Comparison of ENCODE assay signal across 29 cellular contexts in genomic region chr2:148173168-148173567, GRCh38.
"Had no signal": no experiment of that assay in that cellular context is flagged by ENCODE, and none has a peak within 500 bp of the region (broad histone marks: within the 10 kb centered on the region; RNA-seq: fewer than 3 reads in every experiment).

No MANE protein-coding gene starts in this region.

- H3K9me3 Mint-ChIP-seq: activated CD4-positive, alpha-beta memory T cell treated with anti-CD3 and anti-CD28 coated beads, Interleukin-2, amount 10 ng/mL, durations not matched to agents 7 days and 5 days; activated naive CD4-positive, alpha-beta T cell treated with anti-CD3 and anti-CD28 coated beads, Interleukin-2, amount 50 U/mL, for 24 hours; activated T-helper 2 cell treated with anti-CD3 and anti-CD28 coated beads, Interferon-gamma antibody, Interleukin-2, Interleukin-4, amounts not matched to agents 10 μg/mL and 5 μg/mL and 100 μg/mL, durations not matched to agents 14 hours and 24 hours and 36 hours; effector memory CD8-positive, alpha-beta T cell had no signal

- H3K36me3 ChIP-seq: adrenal gland, gastrocnemius medialis had no signal

- ATAC-seq: activated naive CD8-positive, alpha-beta T cell treated with anti-CD3 and anti-CD28 coated beads, Interleukin-2, amount 50 U/mL, for 24 hours; activated T-cell treated with anti-CD3 and anti-CD28 coated beads, Interleukin-2, amount 50 U/mL, for 4 hours; body of pancreas; effector memory CD8-positive, alpha-beta T cell; foreskin keratinocyte; gastrocnemius medialis had no signal

- H3K27ac Mint-ChIP-seq: activated CD4-positive, alpha-beta memory T cell treated with anti-CD3 and anti-CD28 coated beads, Interleukin-2, amount 10 ng/mL, durations not matched to agents 7 days and 5 days; activated CD4-positive, alpha-beta T cell treated with anti-CD3 and anti-CD28 coated beads, Interleukin-2, amount 10 ng/mL, durations not matched to agents 7 days and 5 days; activated naive CD4-positive, alpha-beta T cell treated with anti-CD3 and anti-CD28 coated beads for 36 hours; activated naive CD4-positive, alpha-beta T cell treated with anti-CD3 and anti-CD28 coated beads, Interleukin-2, amount 50 U/mL, for 24 hours; activated naive CD8-positive, alpha-beta T cell treated with anti-CD3 and anti-CD28 coated beads for 36 hours; activated naive CD8-positive, alpha-beta T cell treated with anti-CD3 and anti-CD28 coated beads, Interleukin-2, amount 50 U/mL, for 24 hours; activated T-helper 2 cell treated with anti-CD3 and anti-CD28 coated beads, Interferon-gamma antibody, Interleukin-2, Interleukin-4, amounts not matched to agents 10 μg/mL and 5 μg/mL and 100 μg/mL, durations not matched to agents 14 hours and 24 hours and 36 hours; effector memory CD8-positive, alpha-beta T cell had no signal

- H3K27me3 ChIP-seq: adrenal gland, body of pancreas, esophagus muscularis mucosa, foreskin keratinocyte, gastrocnemius medialis had no signal

- H3K4me3 ChIP-seq: adrenal gland, body of pancreas, esophagus muscularis mucosa, gastrocnemius medialis had no signal

- DNase-seq: activated CD4-positive, alpha-beta memory T cell treated with anti-CD3 and anti-CD28 coated beads, Interleukin-2, amount 10 ng/mL, durations not matched to agents 7 days and 5 days; activated CD4-positive, alpha-beta T cell treated with anti-CD3 and anti-CD28 coated beads for 1 hour; activated CD4-positive, alpha-beta T cell treated with anti-CD3 and anti-CD28 coated beads for 4 hours; activated CD4-positive, alpha-beta T cell treated with anti-CD3 and anti-CD28 coated beads, Interleukin-2, amount 10 ng/mL, durations not matched to agents 7 days and 5 days; activated CD4-positive, alpha-beta T cell treated with anti-CD3 and anti-CD28 coated beads, Interleukin-2, amount 50 U/mL, for 4 hours; activated CD8-positive, alpha-beta memory T cell treated with anti-CD3 and anti-CD28 coated beads for 24 hours; activated effector memory CD4-positive, alpha-beta T cell treated with anti-CD3 and anti-CD28 coated beads, Interleukin-2, amount 50 U/mL, for 16 hours; activated naive CD4-positive, alpha-beta T cell treated with anti-CD3 and anti-CD28 coated beads for 36 hours; activated naive CD8-positive, alpha-beta T cell treated with anti-CD3 and anti-CD28 coated beads for 36 hours; activated naive CD8-positive, alpha-beta T cell treated with anti-CD3 and anti-CD28 coated beads, Interleukin-2, amount 50 U/mL, for 24 hours; activated T-cell treated with anti-CD3 and anti-CD28 coated beads, Interleukin-2, amount 50 U/mL, for 4 hours; adrenal gland; amygdala; aorta; body of pancreas; caudate nucleus; cortex of kidney; dermis blood vessel endothelial cell; effector CD4-positive, alpha-beta T cell; effector memory CD8-positive, alpha-beta T cell; erythroblast; foreskin keratinocyte; gastrocnemius medialis; glutamatergic neuron; T-helper 2 cell had no signal

- H3K9me3 ChIP-seq: adrenal gland, body of pancreas, esophagus muscularis mucosa, gastrocnemius medialis had no signal

- H3K27ac ChIP-seq: adrenal gland, body of pancreas, esophagus muscularis mucosa, foreskin keratinocyte, gastrocnemius medialis had no signal

- H3K4me3 Mint-ChIP-seq: activated CD4-positive, alpha-beta memory T cell treated with anti-CD3 and anti-CD28 coated beads, Interleukin-2, amount 10 ng/mL, durations not matched to agents 7 days and 5 days; activated CD4-positive, alpha-beta T cell treated with anti-CD3 and anti-CD28 coated beads, Interleukin-2, amount 10 ng/mL, durations not matched to agents 7 days and 5 days; activated naive CD4-positive, alpha-beta T cell treated with anti-CD3 and anti-CD28 coated beads for 36 hours; activated naive CD4-positive, alpha-beta T cell treated with anti-CD3 and anti-CD28 coated beads, Interleukin-2, amount 50 U/mL, for 24 hours; activated naive CD8-positive, alpha-beta T cell treated with anti-CD3 and anti-CD28 coated beads for 36 hours; activated naive CD8-positive, alpha-beta T cell treated with anti-CD3 and anti-CD28 coated beads, Interleukin-2, amount 50 U/mL, for 24 hours; activated T-cell treated with anti-CD3 and anti-CD28 coated beads, Interleukin-2, amount 50 U/mL, for 4 hours; effector memory CD8-positive, alpha-beta T cell had no signal

- H3K4me1 Mint-ChIP-seq: activated CD4-positive, alpha-beta memory T cell treated with anti-CD3 and anti-CD28 coated beads, Interleukin-2, amount 10 ng/mL, durations not matched to agents 7 days and 5 days; activated CD4-positive, alpha-beta T cell treated with anti-CD3 and anti-CD28 coated beads, Interleukin-2, amount 10 ng/mL, durations not matched to agents 7 days and 5 days; activated naive CD4-positive, alpha-beta T cell treated with anti-CD3 and anti-CD28 coated beads, Interleukin-2, amount 50 U/mL, for 24 hours; activated naive CD8-positive, alpha-beta T cell treated with anti-CD3 and anti-CD28 coated beads for 36 hours; activated naive CD8-positive, alpha-beta T cell treated with anti-CD3 and anti-CD28 coated beads, Interleukin-2, amount 50 U/mL, for 24 hours had no signal

- H3K27me3 Mint-ChIP-seq: activated CD4-positive, alpha-beta memory T cell treated with anti-CD3 and anti-CD28 coated beads, Interleukin-2, amount 10 ng/mL, durations not matched to agents 7 days and 5 days; activated CD4-positive, alpha-beta T cell treated with anti-CD3 and anti-CD28 coated beads, Interleukin-2, amount 10 ng/mL, durations not matched to agents 7 days and 5 days; activated naive CD4-positive, alpha-beta T cell treated with anti-CD3 and anti-CD28 coated beads, Interleukin-2, amount 50 U/mL, for 24 hours; activated naive CD8-positive, alpha-beta T cell treated with anti-CD3 and anti-CD28 coated beads for 36 hours; activated naive CD8-positive, alpha-beta T cell treated with anti-CD3 and anti-CD28 coated beads, Interleukin-2, amount 50 U/mL, for 24 hours; effector memory CD8-positive, alpha-beta T cell had no signal

- H3K4me1 ChIP-seq: body of pancreas, esophagus muscularis mucosa, foreskin keratinocyte, gastrocnemius medialis had no signal

- FAIRE-seq: colon had no signal
